In genomic region chr20:19975436-19975799, GRCh38 we compare ENCODE assay signal across 8 cellular contexts. TPM values are rescaled to one million over a fixed set of nuclear protein-coding genes. Genes with fewer than 3 reads are reported as not detected.
DNase-seq lines count a peak whose midpoint lies in the region; ATAC-seq and TF ChIP-seq lines count a peak whose summit lies in the region.

No MANE protein-coding gene starts in this region.

- intact Hi-C loops in heart right ventricle (cut with DNase I) = loop anchor here in 5 of 10 donors (5.0 to 10.0 kb wide), 6 partner anchors 33 to 281 kb away; partner anchors contain the start of gene RIN2 (in 1 of the 5)
- intact Hi-C loops in sigmoid colon (cut with DNase I) = loop anchor here (2.0 to 5.0 kb wide), 2 partner anchors 87 to 218 kb away; partner anchors contain the start of gene RIN2

- ATAC-seq in heart right ventricle = peak in 7 of 8 donors; percentile 5 to 48 (median 20)
- no peak for ATAC-seq in HG02678 (IDR thresholded peaks at IDR 0.05; ENCODE audit: unreplicated experiment)
- no peak for ATAC-seq in HG03159 (IDR thresholded peaks at IDR 0.05; ENCODE audit: unreplicated experiment)
- no peak for ATAC-seq in HG02798 (IDR thresholded peaks at IDR 0.05; ENCODE audit: poor library complexity, unreplicated experiment)

- peak; percentile 50 for DNase-seq in Daoy (ENCODE audit: low read depth)
- peak in 1 of 2 donors; percentile 40 for DNase-seq in heart right ventricle
- DNase-seq in sigmoid colon = peak; percentile 77
- DNase-seq in activated CD8-positive, alpha-beta memory T cell treated with anti-CD3 and anti-CD28 coated beads for 24 hours = no peak

- TF ChIP-seq POLR2A in sigmoid colon (IDR thresholded peaks at IDR 0.05) = no peak

- WGBS in heart right ventricle, 2 donors = 14 to 19% methylated on average over 18 of the region's 18 CpGs
- 74 to 83% methylated on average over 18 of the region's 18 CpGs for WGBS in sigmoid colon, 2 donors

- no peak for TF ChIP-seq EP300 in sigmoid colon (IDR thresholded peaks at IDR 0.05)

- TF ChIP-seq CTCF in VCaP (conservative IDR thresholded peaks at IDR 0.05) (no peak), heart right ventricle (IDR thresholded peaks at IDR 0.05) (no peak), sigmoid colon (IDR thresholded peaks at IDR 0.05) (no peak)

- H3K9me3 ChIP-seq in heart right ventricle (no peaks in the 10 kb centered on the region), sigmoid colon (no peaks in the 10 kb centered on the region)

- H3K4me3 ChIP-seq in heart right ventricle = peak overlapping the region; percentile 46 to 71 (median 59)
- H3K4me3 ChIP-seq in sigmoid colon = peak overlapping the region; percentile 48 to 66 (median 57)

- H3K36me3 ChIP-seq in heart right ventricle = peaks cover 0 to 80% (median 15%) of the 10 kb centered on the region in 9 donors
- peaks cover 0 to 9% (median 0%) of the 10 kb centered on the region in 4 donors for H3K36me3 ChIP-seq in sigmoid colon

- no peaks in the 10 kb centered on the region for H3K27me3 ChIP-seq in heart right ventricle
- no peaks in the 10 kb centered on the region for H3K27me3 ChIP-seq in sigmoid colon

- H3K27ac ChIP-seq in VCaP (peak overlapping the region; percentile 100), heart right ventricle (peak overlapping the region; percentile 88 to 97 (median 93)), sigmoid colon (peak overlapping the region; percentile 87 to 97 (median 88))

- H3K4me1 ChIP-seq in heart right ventricle = peaks cover 26 to 96% (median 74%) of the 10 kb centered on the region in 9 donors
- H3K4me1 ChIP-seq in sigmoid colon = peaks cover 0 to 68% (median 53%) of the 10 kb centered on the region in 4 donors

RNA-seq across cellular contexts. Expression of gene NAA20, which starts 41.7 kb away (rescaled TPM):
- 64.5 and 72.8 TPM in 2 replicates for total RNA-seq in Daoy (2014; rRNA removed; shearing (Covaris generic))
- 10 to 100 TPM; 53.7 to 68.0 (median 62.5) TPM for total RNA-seq in heart right ventricle
- 10 to 100 TPM; 96.4 to 98.1 TPM for polyA plus RNA-seq in heart right ventricle
- 10 to 100 TPM; 26.3 to 44.9 (median 36.2) TPM for total RNA-seq in sigmoid colon
- polyA plus RNA-seq in sigmoid colon = 10 to 100 TPM; 58.9 to 74.2 (median 60.5) TPM

Comparison
In these comparisons a context has a peak if more than half of its experiments do, and no peak if none do; other contexts are left out.
1. ATAC-seq: peak in heart right ventricle (7 of 8); none in HG02678 (single experiment), HG03159 (single experiment) and HG02798 (single experiment).
2. Peak in every context shown above with its lines, with median percentiles within 50 percentile points of each other: H3K27ac ChIP-seq.